Comparison of ENCODE assay signal across 8 cellular contexts in genomic region chr1:40708750-40709099, GRCh38. TPM values are rescaled to one million over a fixed set of nuclear protein-coding genes. Genes with fewer than 3 reads are reported as not detected.
DNase-seq lines count a peak whose midpoint lies in the region; ATAC-seq and TF ChIP-seq lines count a peak whose summit lies in the region.

No MANE protein-coding gene starts in this region.

- H3K4me3 ChIP-seq in suprapubic skin, result peak overlapping the region; percentile 48

- ATAC-seq in GM19372 (IDR thresholded peaks at IDR 0.05; ENCODE audit: low read depth, unreplicated experiment) (peak; percentile 72), HG03342 (IDR thresholded peaks at IDR 0.05; ENCODE audit: unreplicated experiment) (peak; percentile 70)

- DNase-seq in Caki2 (ENCODE audit: low read depth) (peak; percentile 94), NCI-H82 treated with DMSO at 0.1 percent for 48 hours (lab: John Stamatoyannopoulos, UW; ENCODE audit: unreplicated experiment) (peak; percentile 90), caudate nucleus (lab: John Stamatoyannopoulos, UW) (peak in 4 of 61 donors; percentile 53 to 69 (median 66)), suprapubic skin (ENCODE audit: low spot score in 2 of 2) (no peak), cortex of kidney (lab: John Stamatoyannopoulos, UW) (no peak)

- H3K4me1 ChIP-seq in suprapubic skin, result peaks cover 71% of the 10 kb centered on the region

- H3K27me3 ChIP-seq in layer of hippocampus (ENCODE audit: control insufficient read depth, insufficient read depth, low read length) (no peaks in the 10 kb centered on the region), suprapubic skin (no peaks in the 10 kb centered on the region)

- no peak for TF ChIP-seq POLR2A in suprapubic skin (IDR thresholded peaks at IDR 0.05)

- TF ChIP-seq EP300 in suprapubic skin (IDR thresholded peaks at IDR 0.05), result no peak

- in situ Hi-C loops in Caki2 (cut with HindIII; ENCODE audit: low pct_unique_long_range_greater_than_20kb, low sequenced_read_pairs), result no loop called here

- no peaks in the 10 kb centered on the region for H3K9me3 ChIP-seq in suprapubic skin

- 3% methylated on average over 3 of the region's 3 CpGs for WGBS in suprapubic skin

- peak overlapping the region; percentile 60 for H3K27ac ChIP-seq in caudate nucleus (ENCODE audit: low read depth, low read length)
- H3K27ac ChIP-seq in layer of hippocampus (ENCODE audit: low read depth, low read length), result peak overlapping the region; percentile 63
- peak overlapping the region; percentile 72 for H3K27ac ChIP-seq in suprapubic skin

- no peaks in the 10 kb centered on the region for H3K36me3 ChIP-seq in suprapubic skin

- TF ChIP-seq CTCF in suprapubic skin (IDR thresholded peaks at IDR 0.05), result no peak

RNA-seq across cellular contexts. Expression of gene NFYC, which starts 17.2 kb away (rescaled TPM):
- total RNA-seq in Caki2 (2014; rRNA removed; shearing (Covaris generic); ENCODE audit: low replicate concordance), result 16.2 and 25.6 TPM in 2 replicates
- total RNA-seq in suprapubic skin, result 100 to 1,000 TPM in 1 of 4 donors, 10 to 100 TPM in 3; 62.9 to 111 (median 83.5) TPM

RNA-seq across cellular contexts. Expression of gene RIMS3, which starts 43.2 kb away (rescaled TPM):
- 1.3 and 4.2 TPM in 2 replicates for total RNA-seq in Caki2 (2014; rRNA removed; shearing (Covaris generic); ENCODE audit: low replicate concordance)
- total RNA-seq in suprapubic skin, result 1 to 10 TPM; 2.8 to 8.2 (median 4.8) TPM

Comparison
In these comparisons a context has a peak if more than half of its experiments do, and no peak if none do; other contexts are left out.
1. DNase-seq: peak in Caki2 (single experiment) and NCI-H82 treated with DMSO at 0.1 percent for 48 hours (single experiment); none in suprapubic skin (0 of 2) and cortex of kidney (single experiment).
2. Peak in every context shown above with its lines, with median percentiles within 50 percentile points of each other: H3K27ac ChIP-seq.